Comparison of ENCODE assay signal across 12 cellular contexts in the genomic region with DNA sequence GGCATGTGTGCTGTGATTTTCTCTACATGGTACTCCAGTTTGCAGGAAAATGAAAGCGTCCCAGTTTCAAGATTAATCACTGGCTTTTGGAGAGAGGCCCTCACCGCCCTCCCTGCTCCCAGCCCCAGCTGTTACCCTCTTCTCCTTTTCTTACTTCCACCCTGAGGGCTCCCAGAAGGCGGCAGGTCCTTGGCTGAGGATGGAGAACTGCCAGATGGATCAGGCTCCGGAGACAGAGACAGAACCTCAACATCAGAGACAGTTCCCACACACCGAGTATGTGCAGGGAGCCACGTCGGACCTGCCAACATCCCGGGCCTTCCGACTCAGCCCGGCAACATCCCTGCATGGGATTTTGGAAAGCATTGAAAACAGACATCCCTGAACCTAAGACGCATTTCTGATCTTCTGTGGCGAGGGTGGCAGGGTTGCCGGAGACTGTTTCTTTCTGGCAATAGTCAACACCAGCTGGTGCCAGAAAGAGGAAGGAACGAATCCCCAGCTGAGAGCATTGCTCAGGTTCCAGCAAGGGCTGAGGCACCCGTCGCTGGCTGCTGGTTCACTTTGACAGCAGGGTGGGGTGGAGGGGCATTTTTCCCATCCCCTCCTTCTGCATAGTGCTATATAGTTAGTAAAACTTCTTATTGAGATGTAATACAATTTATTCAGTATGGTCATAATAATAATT.
DNase-seq lines count a peak whose midpoint lies in the region; ATAC-seq, FAIRE-seq and TF ChIP-seq lines count a peak whose summit lies in the region.
"Had no signal": no experiment of that assay in that cellular context is flagged by ENCODE, and none has a peak within 500 bp of the region (broad histone marks: within the 10 kb centered on the region; RNA-seq: fewer than 3 reads in every experiment).

No MANE protein-coding gene starts in this region.

- no peak for FAIRE-seq in astrocyte (lab: Jason Lieb, UNC)
- FAIRE-seq: A204.1, HTR-8/SVneo had no signal

- no peak overlapping the region for H3K4me3 ChIP-seq in astrocyte (ENCODE audit: insufficient read depth, low read depth, low read length)
- no peak overlapping the region for H3K4me3 ChIP-seq in muscle layer of colon (ENCODE audit: low read depth in 1 of 2, low read length in 2 of 2)
- H3K4me3 ChIP-seq in aorta (ENCODE audit: low read length in 2 of 2): no peak overlapping the region

- peak overlapping the region; percentile 73 for H2AFZ ChIP-seq in astrocyte (ENCODE audit: low read depth, low read length)

- H3K36me3 ChIP-seq in astrocyte (ENCODE audit: insufficient read depth, low read length): no peaks in the 10 kb centered on the region
- H3K36me3 ChIP-seq in muscle layer of colon (ENCODE audit: insufficient read depth, low read length): no peaks in the 10 kb centered on the region
- H3K36me3 ChIP-seq in aorta (ENCODE audit: control insufficient read depth in 1 of 2, insufficient read depth in 2 of 2, low read length in 1 of 2): no peaks in the 10 kb centered on the region

- H3K4me3 Mint-ChIP-seq in astrocyte (ENCODE audit: unreplicated experiment): no peak overlapping the region
- no peak overlapping the region for H3K4me3 Mint-ChIP-seq in activated naive CD8-positive, alpha-beta T cell treated with anti-CD3 and anti-CD28 coated beads for 36 hours
- H3K4me3 Mint-ChIP-seq: activated CD4-positive, alpha-beta T cell treated with anti-CD3 and anti-CD28 coated beads for 36 hours had no signal

- H3K4me1 Mint-ChIP-seq in astrocyte (ENCODE audit: low read depth, unreplicated experiment): peaks cover 8% of the 10 kb centered on the region
- peaks cover 2% of the 10 kb centered on the region for H3K4me1 Mint-ChIP-seq in activated naive CD8-positive, alpha-beta T cell treated with anti-CD3 and anti-CD28 coated beads for 36 hours
- H3K4me1 Mint-ChIP-seq: activated CD4-positive, alpha-beta T cell treated with anti-CD3 and anti-CD28 coated beads for 36 hours had no signal

- H3K27me3 ChIP-seq in astrocyte (ENCODE audit: insufficient read depth, low read length) (no peaks in the 10 kb centered on the region), muscle layer of colon (ENCODE audit: control insufficient read depth in 1 of 2, insufficient read depth in 2 of 2, low read length in 2 of 2) (no peaks in the 10 kb centered on the region), aorta (ENCODE audit: control insufficient read depth in 1 of 2, insufficient read depth in 2 of 2, low read length in 1 of 2) (no peaks in the 10 kb centered on the region)

- H4K20me1 ChIP-seq in astrocyte (ENCODE audit: insufficient read depth, low read length): no peaks in the 10 kb centered on the region

- no peaks in the 10 kb centered on the region for H3K79me2 ChIP-seq in astrocyte (ENCODE audit: insufficient read depth, low read length)

- CTCF ChIA-PET in GM10248 (lab: Yijun Ruan, JAX): interaction anchor here (0.9 kb wide), 1 partner anchor 10 kb away, joined by 3 read pairs; no protein-coding TSS in a partner anchor

- H3K4me2 ChIP-seq in astrocyte (ENCODE audit: low read length): peak overlapping the region; percentile 49

- POLR2A ChIA-PET in GM10248 (lab: Yijun Ruan, JAX): no interaction called here

- intact Hi-C loops in aorta (cut with DNase I): no loop called here

- H3K4me1 ChIP-seq in astrocyte (ENCODE audit: insufficient read depth, low read length) (peaks cover 20% of the 10 kb centered on the region), muscle layer of colon (ENCODE audit: insufficient read depth, low read length) (peaks cover 12% of the 10 kb centered on the region), aorta (ENCODE audit: control insufficient read depth in 1 of 2, insufficient read depth in 2 of 2, low read length in 2 of 2) (no peaks in the 10 kb centered on the region)

- peak overlapping the region; percentile 7 for H3K27ac ChIP-seq in astrocyte (ENCODE audit: low read depth, low read length)
- peak overlapping the region; percentile 46 for H3K27ac ChIP-seq in muscle layer of colon (ENCODE audit: low read depth, low read length)
- H3K27ac ChIP-seq in aorta (ENCODE audit: low read depth in 1 of 2, low read length in 2 of 2): peak overlapping the region in 1 of 2 donors; percentile 46

- H3K9me3 ChIP-seq in astrocyte (ENCODE audit: insufficient read depth, low read depth, low read length): no peaks in the 10 kb centered on the region
- no peaks in the 10 kb centered on the region for H3K9me3 ChIP-seq in muscle layer of colon (ENCODE audit: low read length)
- no peaks in the 10 kb centered on the region for H3K9me3 ChIP-seq in aorta (ENCODE audit: control insufficient read depth, low read length)

- H3K9me3 Mint-ChIP-seq in astrocyte (ENCODE audit: unreplicated experiment): peaks cover 4% of the 10 kb centered on the region
- no peaks in the 10 kb centered on the region for H3K9me3 Mint-ChIP-seq in activated naive CD8-positive, alpha-beta T cell treated with anti-CD3 and anti-CD28 coated beads for 36 hours

- 9% methylated on average over 16 of the region's 16 CpGs for WGBS in aorta, 2 donors

- no peaks in the 10 kb centered on the region for H3K27me3 Mint-ChIP-seq in astrocyte (ENCODE audit: low read depth, unreplicated experiment)
- H3K27me3 Mint-ChIP-seq in activated naive CD8-positive, alpha-beta T cell treated with anti-CD3 and anti-CD28 coated beads for 36 hours: peaks cover 24% of the 10 kb centered on the region

- peak overlapping the region; percentile 7 for H3K9ac ChIP-seq in astrocyte (ENCODE audit: low read length)
- H3K9ac ChIP-seq in muscle layer of colon (ENCODE audit: low read length): no peak overlapping the region

- no peak overlapping the region for H3K27ac Mint-ChIP-seq in astrocyte (ENCODE audit: unreplicated experiment)
- H3K27ac Mint-ChIP-seq in activated naive CD8-positive, alpha-beta T cell treated with anti-CD3 and anti-CD28 coated beads for 36 hours: no peak overlapping the region
- H3K27ac Mint-ChIP-seq: activated CD4-positive, alpha-beta T cell treated with anti-CD3 and anti-CD28 coated beads for 36 hours had no signal

- ATAC-seq in aorta (ENCODE audit: low FRiP score): peak; percentile 70
- ATAC-seq: activated CD4-positive, alpha-beta T cell treated with anti-CD3 and anti-CD28 coated beads for 36 hours had no signal

- TF ChIP-seq CTCF in astrocyte (IDR thresholded peaks at IDR 0.05; ENCODE audit: insufficient read depth, low read depth, low read length) (no peak), GM10248 (IDR thresholded peaks at IDR 0.05; ENCODE audit: control extremely low read depth, extremely low read depth, low read depth, missing control alignments) (no peak)

- DNase-seq in SIG-M5 treated with dmso at 0.1 percent for 504 hours (lab: John Stamatoyannopoulos, UW; ENCODE audit: unreplicated experiment) (peak; percentile 53), SIG-M5 (lab: John Stamatoyannopoulos, UW) (no peak), astrocyte (ENCODE audit: low read depth) (peak; percentile 33), aorta (peak in 1 of 2 donors; percentile 78), GM10248 (ENCODE audit: extremely low spot score) (no peak), GF-D8 (lab: John Stamatoyannopoulos, UW) (no peak)
- DNase-seq in activated naive CD8-positive, alpha-beta T cell treated with anti-CD3 and anti-CD28 coated beads for 36 hours: no peak
- DNase-seq: activated CD4-positive, alpha-beta T cell treated with anti-CD3 and anti-CD28 coated beads for 36 hours; activated effector memory CD4-positive, alpha-beta T cell treated with anti-CD3 and anti-CD28 coated beads, Interleukin-2, amount 50 U/mL, for 16 hours had no signal

- H3K36me3 Mint-ChIP-seq in astrocyte (ENCODE audit: low read depth, unreplicated experiment): no peaks in the 10 kb centered on the region
- no peaks in the 10 kb centered on the region for H3K36me3 Mint-ChIP-seq in activated naive CD8-positive, alpha-beta T cell treated with anti-CD3 and anti-CD28 coated beads for 36 hours

Comparison
In these comparisons a context has a peak if more than half of its experiments do, and no peak if none do; other contexts are left out.
1. DNase-seq: peak in SIG-M5 treated with dmso at 0.1 percent for 504 hours (single experiment) and astrocyte (single experiment); none in SIG-M5 (single experiment), GM10248 (single experiment), GF-D8 (single experiment) and activated naive CD8-positive, alpha-beta T cell treated with anti-CD3 and anti-CD28 coated beads for 36 hours (single experiment).